9 cellular contexts compared by ENCODE assay signal in the genomic region with DNA sequence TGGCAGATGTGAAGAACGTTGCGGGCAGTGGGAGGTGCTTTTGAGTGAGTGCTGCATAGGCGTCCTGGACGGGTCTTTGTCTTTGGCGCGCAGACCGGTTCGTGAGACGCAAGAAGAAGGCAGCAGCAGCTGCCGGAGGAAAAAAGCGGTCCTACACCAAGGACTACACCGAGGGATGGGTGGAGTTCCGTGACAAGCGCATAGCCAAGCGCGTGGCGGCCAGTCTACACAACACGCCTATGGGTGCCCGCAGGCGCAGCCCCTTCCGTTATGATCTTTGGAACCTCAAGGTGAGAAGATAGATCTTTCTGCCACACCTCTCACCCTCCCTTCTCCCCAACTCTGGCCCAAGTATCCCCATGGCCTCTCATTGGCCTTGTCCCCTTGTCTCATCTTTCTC. TPM values are rescaled to one million over a fixed set of nuclear protein-coding genes. Genes with fewer than 3 reads are reported as not detected.
DNase-seq lines count a peak whose midpoint lies in the region; ATAC-seq, FAIRE-seq and TF ChIP-seq lines count a peak whose summit lies in the region.
"Had no signal": no experiment of that assay in that cellular context is flagged by ENCODE, and none has a peak within 500 bp of the region (broad histone marks: within the 10 kb centered on the region; RNA-seq: fewer than 3 reads in every experiment).

No MANE protein-coding gene starts in this region.

- H3K36me3 ChIP-seq in ACC112 (ENCODE audit: insufficient read depth, low read length) (0 out of 2 replicates have a peak, but pooled peaks cover 11% of the 10 kb centered on the region), H7 (replicated peaks; ENCODE audit: control insufficient read depth, insufficient read depth, low read length) (peaks cover 7% of the 10 kb centered on the region), bronchial epithelial cell (ENCODE audit: control insufficient read depth, insufficient read depth, low read length) (peaks cover 5% of the 10 kb centered on the region), mucosa of stomach (ENCODE audit: control insufficient read depth, insufficient read depth, low read length) (no peaks in the 10 kb centered on the region)
- H3K36me3 ChIP-seq: ovary had no signal

- peaks cover 19% of the 10 kb centered on the region for H3K79me2 ChIP-seq in ACC112 (ENCODE audit: control insufficient read depth, insufficient read depth, low read length, unreplicated experiment)

- no peak for ATAC-seq in HG03139 (IDR thresholded peaks at IDR 0.05; ENCODE audit: unreplicated experiment)

- TF ChIP-seq CTCF in bronchial epithelial cell (IDR thresholded peaks at IDR 0.05; ENCODE audit: insufficient read depth, low read length, severe bottlenecking): no peak
- no peak for TF ChIP-seq CTCF in GM13977 (IDR thresholded peaks at IDR 0.05; ENCODE audit: extremely low read depth, insufficient read depth, missing control alignments)

- no peaks in the 10 kb centered on the region for H3K9me3 ChIP-seq in mucosa of stomach (ENCODE audit: control insufficient read depth, low read length)
- H3K9me3 ChIP-seq: ovary had no signal

- H3K9ac ChIP-seq in mucosa of stomach (ENCODE audit: low read length): peak overlapping the region; percentile 91

- in situ Hi-C loops in GM13977 (cut with MboI; ENCODE audit: low pct_unique_long_range_greater_than_20kb, low sequenced_read_pairs, unreplicated experiment): no loop called here

- H3K27me3 ChIP-seq in ACC112 (ENCODE audit: insufficient read depth, low read length) (no peaks in the 10 kb centered on the region), H7 (ENCODE audit: control insufficient read depth, insufficient read depth, low read length) (no peaks in the 10 kb centered on the region; the same call in 1 of the 2 replicates), bronchial epithelial cell (ENCODE audit: control insufficient read depth, insufficient read depth, low read length) (no peaks in the 10 kb centered on the region), mucosa of stomach (ENCODE audit: control insufficient read depth, insufficient read depth, low read length) (peaks cover 7% of the 10 kb centered on the region)
- H3K27me3 ChIP-seq: ovary had no signal

- H2AFZ ChIP-seq in ACC112 (ENCODE audit: low read length, unreplicated experiment): no peak overlapping the region

- no peak overlapping the region for H3K27ac ChIP-seq in ACC112 (ENCODE audit: low read depth, low read length)

- H3K4me3 ChIP-seq in ACC112 (ENCODE audit: low read depth, low read length): peak overlapping the region; percentile 97
- peak overlapping the region; percentile 99 for H3K4me3 ChIP-seq in H7 (ENCODE audit: insufficient read depth, low read depth, low read length)
- H3K4me3 ChIP-seq in bronchial epithelial cell (ENCODE audit: low read depth, low read length): peak overlapping the region; percentile 98
- H3K4me3 ChIP-seq in mucosa of stomach (ENCODE audit: low read length): peak overlapping the region; percentile 82

- peaks cover 6% of the 10 kb centered on the region for H3K4me1 ChIP-seq in ACC112 (ENCODE audit: control insufficient read depth, insufficient read depth, low read length, unreplicated experiment)
- peaks cover 7% of the 10 kb centered on the region for H3K4me1 ChIP-seq in mucosa of stomach (ENCODE audit: control insufficient read depth, insufficient read depth, low read length)

- DNase-seq in H7: no peak
- no peak for DNase-seq in bronchial epithelial cell (ENCODE audit: low read depth)
- DNase-seq in NCI-H187 (lab: John Stamatoyannopoulos, UW): no peak
- no peak for DNase-seq in RCC 7860 (ENCODE audit: low spot score)
- DNase-seq in GM13977 (ENCODE audit: low spot score): no peak

- FAIRE-seq in bronchial epithelial cell (lab: Jason Lieb, UNC): no peak
- no peak for FAIRE-seq in RCC 7860 (lab: Jason Lieb, UNC)

RNA-seq across cellular contexts. Expression of a gene that starts 1.1 kb away (rescaled TPM):
- total RNA-seq in H7 (2014; rRNA removed; shearing (Covaris generic)): 29.9 and 30.6 TPM in 2 replicates
- 16.1 and 16.8 TPM in 2 replicates for total RNA-seq in bronchial epithelial cell

RNA-seq across cellular contexts. Expression of a gene that starts 59.7 kb away (rescaled TPM):
- total RNA-seq in H7 (2014; rRNA removed; shearing (Covaris generic)): 88.9 and 93.0 TPM in 2 replicates
- 59.5 and 94.0 TPM in 2 replicates for total RNA-seq in bronchial epithelial cell
